ENCODE assay signal across 8 cellular contexts in genomic region chr1:181142096-181143043, GRCh38. TPM values are rescaled to one million over a fixed set of nuclear protein-coding genes. Genes with fewer than 3 reads are reported as not detected.
DNase-seq lines count a peak whose midpoint lies in the region.

No MANE protein-coding gene starts in this region.

- H3K27me3 ChIP-seq in H7 (ENCODE audit: control insufficient read depth, insufficient read depth, low read length) (no peaks in the 10 kb centered on the region; the same call in 1 of the 2 replicates), MG63 (no peaks in the 10 kb centered on the region)

- H3K4me3 ChIP-seq in H7 (ENCODE audit: insufficient read depth, low read depth, low read length) (peak overlapping the region; percentile 14; the same call in 1 of the 2 replicates), MG63 (no peak overlapping the region)

- no peaks in the 10 kb centered on the region for H3K36me3 ChIP-seq in H7 (replicated peaks; ENCODE audit: control insufficient read depth, insufficient read depth, low read length)
- no peaks in the 10 kb centered on the region for H3K36me3 ChIP-seq in MG63

- peaks cover 3% of the 10 kb centered on the region; the same call in 1 of the 2 replicates for H3K9me3 ChIP-seq in MG63

- DNase-seq in Daoy (ENCODE audit: low read depth) (peak; percentile 89), H7 (peak; percentile 95), MG63 (peak; percentile 73), SHP77 treated with DMSO at 0.1 percent for 48 hours (lab: John Stamatoyannopoulos, UW) (peak; percentile 83), activated gamma-delta T cell treated with Interleukin-2 at 50 U/mL for 16 hours (peak; percentile 89), foreskin melanocyte (peak; percentile 86), nucleus accumbens (lab: John Stamatoyannopoulos, UW) (peak in 55 of 56 donors; percentile 28 to 96 (median 85)), superior temporal gyrus (ENCODE audit: extremely low spot score) (peak; percentile 97)

RNA-seq across cellular contexts. Expression of gene IER5, which starts 53.9 kb away (rescaled TPM):
- 20.3 and 22.3 TPM in 2 replicates for total RNA-seq in Daoy (2014; rRNA removed; shearing (Covaris generic))
- total RNA-seq in H7 (2014; rRNA removed; shearing (Covaris generic)), result 18.0 and 18.8 TPM in 2 replicates
- 10.5 and 17.8 TPM in 2 replicates for total RNA-seq in MG63 (2014; rRNA removed; shearing (Covaris generic); ENCODE audit: low replicate concordance)
